In genomic region chr1:32181065-32181464, GRCh38 we compare ENCODE assay signal across 9 cellular contexts. TPM values are rescaled to one million over a fixed set of nuclear protein-coding genes. Genes with fewer than 3 reads are reported as not detected.
DNase-seq lines count a peak whose midpoint lies in the region; ATAC-seq and TF ChIP-seq lines count a peak whose summit lies in the region.
"Had no signal": no experiment of that assay in that cellular context is flagged by ENCODE, and none has a peak within 500 bp of the region (broad histone marks: within the 10 kb centered on the region; RNA-seq: fewer than 3 reads in every experiment).

No MANE protein-coding gene starts in this region.

- POLR2A ChIA-PET in activated CD4-positive, alpha-beta T cell treated with anti-CD3 and anti-CD28 coated beads for 36 hours (lab: Charles Lee): interaction anchor here (0.5 to 2.2 kb wide), 4 partner anchors 19 to 108 kb away, joined by 3 to 7 read pairs (median 4); partner anchors contain the start of genes CCDC28B, KPNA6 and TMEM39B

- WGBS in thyroid gland, 2 donors: 85% methylated on average over 9 of the region's 9 CpGs

- H3K4me3 ChIP-seq in iPS-20b (ENCODE audit: low read length) (peak overlapping the region; percentile 92), subcutaneous abdominal adipose tissue (ENCODE audit: low read depth in 1 of 5, low read length in 5 of 5) (peak overlapping the region; percentile 72 to 82 (median 74)), thyroid gland (replicated peaks in 1 of 3) (peak overlapping the region in 1 of 3 donors; percentile 2)

- H3K27ac Mint-ChIP-seq in activated CD4-positive, alpha-beta T cell treated with anti-CD3 and anti-CD28 coated beads for 36 hours: peak overlapping the region; percentile 96
- H3K27ac Mint-ChIP-seq in activated T-helper 1 cell treated with anti-CD3 and anti-CD28 coated beads, Interleukin-12 subunit alpha, Interleukin-12 subunit beta, Interleukin-2, Interleukin-4 antibody, amounts not matched to agents 30 ng/mL and 10 ng/mL and 1 ng/mL, durations not matched to agents 14 hours and 24 hours and 36 hours: peak overlapping the region; percentile 89

- H3K36me3 Mint-ChIP-seq in activated CD4-positive, alpha-beta T cell treated with anti-CD3 and anti-CD28 coated beads for 36 hours (ENCODE audit: low read depth): peaks cover 48% of the 10 kb centered on the region
- H3K36me3 Mint-ChIP-seq in activated T-helper 1 cell treated with anti-CD3 and anti-CD28 coated beads, Interleukin-12 subunit alpha, Interleukin-12 subunit beta, Interleukin-2, Interleukin-4 antibody, amounts not matched to agents 30 ng/mL and 10 ng/mL and 1 ng/mL, durations not matched to agents 14 hours and 24 hours and 36 hours (ENCODE audit: low read depth): peaks cover 46% of the 10 kb centered on the region

- peak overlapping the region; percentile 86 for H3K4me3 Mint-ChIP-seq in activated CD4-positive, alpha-beta T cell treated with anti-CD3 and anti-CD28 coated beads for 36 hours
- peak overlapping the region; percentile 96 for H3K4me3 Mint-ChIP-seq in activated T-helper 1 cell treated with anti-CD3 and anti-CD28 coated beads, Interleukin-12 subunit alpha, Interleukin-12 subunit beta, Interleukin-2, Interleukin-4 antibody, amounts not matched to agents 30 ng/mL and 10 ng/mL and 1 ng/mL, durations not matched to agents 14 hours and 24 hours and 36 hours

- CTCF ChIA-PET in activated CD4-positive, alpha-beta T cell treated with anti-CD3 and anti-CD28 coated beads for 36 hours (lab: Charles Lee): interaction anchor here (0.5 to 2.1 kb wide), 8 partner anchors 14 to 218 kb away, joined by 3 to 16 read pairs (median 4); partner anchors contain the start of gene KPNA6

- no peak for DNase-seq in activated CD4-positive, alpha-beta T cell treated with anti-CD3 and anti-CD28 coated beads for 36 hours
- no peak for DNase-seq in activated CD4-positive, alpha-beta T cell treated with anti-CD3 and anti-CD28 coated beads for 48 hours
- no peak for DNase-seq in activated T-helper 1 cell treated with anti-CD3 and anti-CD28 coated beads, Interleukin-12 subunit alpha, Interleukin-12 subunit beta, Interleukin-2, Interleukin-4 antibody, amounts not matched to agents 30 ng/mL and 10 ng/mL and 1 ng/mL, durations not matched to agents 14 hours and 24 hours and 36 hours (ENCODE audit: low spot score)
- DNase-seq in stimulated activated CD4-positive, alpha-beta T cell treated with anti-CD3 and anti-CD28 coated beads, Interleukin-4, amount 100 ng/mL, for 24 hours: no peak
- no peak for DNase-seq in thyroid gland
- DNase-seq: cortex of kidney had no signal

- H3K4me1 ChIP-seq in iPS-20b (ENCODE audit: insufficient read depth, low read length) (peaks cover 17% of the 10 kb centered on the region), subcutaneous abdominal adipose tissue (ENCODE audit: control insufficient read depth in 5 of 5, insufficient read depth in 5 of 5, low read length in 5 of 5) (peaks cover 9 to 53% (median 46%) of the 10 kb centered on the region in 5 donors), thyroid gland (peaks cover 18 to 42% of the 10 kb centered on the region in 2 donors)

- TF ChIP-seq POLR2A in thyroid gland (IDR thresholded peaks at IDR 0.05): no peak

- H3K36me3 ChIP-seq in iPS-20b (ENCODE audit: insufficient read depth, low read depth, low read length): peaks cover 48% of the 10 kb centered on the region
- H3K36me3 ChIP-seq in subcutaneous abdominal adipose tissue (ENCODE audit: control insufficient read depth in 5 of 5, insufficient read depth in 5 of 5, low read length in 5 of 5): peaks cover 5 to 33% (median 21%) of the 10 kb centered on the region in 5 donors
- H3K36me3 ChIP-seq in thyroid gland: peaks cover 11 to 15% of the 10 kb centered on the region in 2 donors

- no peaks in the 10 kb centered on the region for H3K9me3 ChIP-seq in iPS-20b (ENCODE audit: insufficient read depth, low read depth, low read length)
- no peaks in the 10 kb centered on the region for H3K9me3 ChIP-seq in subcutaneous abdominal adipose tissue (ENCODE audit: control insufficient read depth in 5 of 5, low read length in 5 of 5)
- H3K9me3 ChIP-seq in thyroid gland: no peaks in the 10 kb centered on the region

- no peaks in the 10 kb centered on the region for H3K9me3 Mint-ChIP-seq in activated CD4-positive, alpha-beta T cell treated with anti-CD3 and anti-CD28 coated beads for 36 hours (ENCODE audit: low read depth)
- no peaks in the 10 kb centered on the region for H3K9me3 Mint-ChIP-seq in activated T-helper 1 cell treated with anti-CD3 and anti-CD28 coated beads, Interleukin-12 subunit alpha, Interleukin-12 subunit beta, Interleukin-2, Interleukin-4 antibody, amounts not matched to agents 30 ng/mL and 10 ng/mL and 1 ng/mL, durations not matched to agents 14 hours and 24 hours and 36 hours

- intact Hi-C loops in activated CD4-positive, alpha-beta T cell treated with anti-CD3 and anti-CD28 coated beads for 36 hours (cut with DNase I, micrococcal nuclease): loop anchor here (2.0 kb wide), 2 partner anchors 20 to 68 kb away; partner anchors contain the start of gene CCDC28B (in 1 of the 2)
- intact Hi-C loops in activated T-helper 1 cell treated with anti-CD3 and anti-CD28 coated beads, Interleukin-12 subunit alpha, Interleukin-12 subunit beta, Interleukin-2, Interleukin-4 antibody, amounts not matched to agents 30 ng/mL and 10 ng/mL and 1 ng/mL, durations not matched to agents 14 hours and 24 hours and 36 hours (cut with micrococcal nuclease): loop anchor here (5.0 kb wide), 2 partner anchors 71 to 239 kb away; partner anchors contain the start of gene LCK
- intact Hi-C loops in thyroid gland (cut with DNase I): no loop called here

- H3K27ac ChIP-seq in iPS-20b (ENCODE audit: low read length) (no peak overlapping the region), subcutaneous abdominal adipose tissue (ENCODE audit: low read depth, low read length) (peak overlapping the region; percentile 99), thyroid gland (peak overlapping the region in 1 of 3 donors; percentile 5)

- H3K27me3 ChIP-seq in iPS-20b (ENCODE audit: insufficient read depth, low read length) (no peaks in the 10 kb centered on the region), subcutaneous abdominal adipose tissue (ENCODE audit: control insufficient read depth in 5 of 5, insufficient read depth in 4 of 5, low read length in 5 of 5) (no peaks in the 10 kb centered on the region), thyroid gland (no peaks in the 10 kb centered on the region)

- no peak for TF ChIP-seq CTCF in thyroid gland (IDR thresholded peaks at IDR 0.05)

- peaks cover 55% of the 10 kb centered on the region for H3K4me1 Mint-ChIP-seq in activated CD4-positive, alpha-beta T cell treated with anti-CD3 and anti-CD28 coated beads for 36 hours
- H3K4me1 Mint-ChIP-seq in activated T-helper 1 cell treated with anti-CD3 and anti-CD28 coated beads, Interleukin-12 subunit alpha, Interleukin-12 subunit beta, Interleukin-2, Interleukin-4 antibody, amounts not matched to agents 30 ng/mL and 10 ng/mL and 1 ng/mL, durations not matched to agents 14 hours and 24 hours and 36 hours (ENCODE audit: low read depth): peaks cover 56% of the 10 kb centered on the region

- H3K27me3 Mint-ChIP-seq in activated CD4-positive, alpha-beta T cell treated with anti-CD3 and anti-CD28 coated beads for 36 hours: no peaks in the 10 kb centered on the region
- no peaks in the 10 kb centered on the region for H3K27me3 Mint-ChIP-seq in activated T-helper 1 cell treated with anti-CD3 and anti-CD28 coated beads, Interleukin-12 subunit alpha, Interleukin-12 subunit beta, Interleukin-2, Interleukin-4 antibody, amounts not matched to agents 30 ng/mL and 10 ng/mL and 1 ng/mL, durations not matched to agents 14 hours and 24 hours and 36 hours (ENCODE audit: insufficient read depth)

- peak overlapping the region; percentile 94; the same call in 1 of the 2 replicates for H3K9ac ChIP-seq in iPS-20b (ENCODE audit: low read depth, low read length)
- H3K9ac ChIP-seq in subcutaneous abdominal adipose tissue (ENCODE audit: low read length in 5 of 5): peak overlapping the region; percentile 32 to 97 (median 92)

- no peak for ATAC-seq in activated CD4-positive, alpha-beta T cell treated with anti-CD3 and anti-CD28 coated beads for 36 hours
- no peak for ATAC-seq in GM21528 (IDR thresholded peaks at IDR 0.05; ENCODE audit: low FRiP score, unreplicated experiment)

RNA-seq across cellular contexts. Expression of gene TXLNA, which starts 1.6 kb away (rescaled TPM):
- 10 to 100 TPM; 79.5 to 79.7 TPM for total RNA-seq in activated CD4-positive, alpha-beta T cell treated with anti-CD3 and anti-CD28 coated beads for 36 hours
- total RNA-seq in activated T-helper 1 cell treated with anti-CD3 and anti-CD28 coated beads, Interleukin-12 subunit alpha, Interleukin-12 subunit beta, Interleukin-2, Interleukin-4 antibody, amounts not matched to agents 30 ng/mL and 10 ng/mL and 1 ng/mL, durations not matched to agents 14 hours and 24 hours and 36 hours: 109 and 110 TPM in 2 replicates
- total RNA-seq in thyroid gland: 10 to 100 TPM; 47.7 to 69.4 (median 60.6) TPM

RNA-seq across cellular contexts. Expression of gene CCDC28B, which starts 19.3 kb away (rescaled TPM):
- total RNA-seq in activated CD4-positive, alpha-beta T cell treated with anti-CD3 and anti-CD28 coated beads for 36 hours: 10 to 100 TPM; 13.0 to 19.3 TPM
- total RNA-seq in activated T-helper 1 cell treated with anti-CD3 and anti-CD28 coated beads, Interleukin-12 subunit alpha, Interleukin-12 subunit beta, Interleukin-2, Interleukin-4 antibody, amounts not matched to agents 30 ng/mL and 10 ng/mL and 1 ng/mL, durations not matched to agents 14 hours and 24 hours and 36 hours: 28.2 and 32.6 TPM in 2 replicates
- total RNA-seq in thyroid gland: 1 to 10 TPM; 2.2 to 7.6 (median 5.2) TPM

RNA-seq across cellular contexts. Expression of gene IQCC, which starts 24.4 kb away (rescaled TPM):
- total RNA-seq in activated CD4-positive, alpha-beta T cell treated with anti-CD3 and anti-CD28 coated beads for 36 hours: 1 to 10 TPM; 4.4 to 5.0 TPM
- 5.7 and 6.0 TPM in 2 replicates for total RNA-seq in activated T-helper 1 cell treated with anti-CD3 and anti-CD28 coated beads, Interleukin-12 subunit alpha, Interleukin-12 subunit beta, Interleukin-2, Interleukin-4 antibody, amounts not matched to agents 30 ng/mL and 10 ng/mL and 1 ng/mL, durations not matched to agents 14 hours and 24 hours and 36 hours
- total RNA-seq in thyroid gland: 1 to 10 TPM; 5.4 to 8.4 (median 6.7) TPM

RNA-seq across cellular contexts. Expression of gene DCDC2B, which starts 27.8 kb away (rescaled TPM):
- total RNA-seq in activated CD4-positive, alpha-beta T cell treated with anti-CD3 and anti-CD28 coated beads for 36 hours: not detected
- total RNA-seq in activated T-helper 1 cell treated with anti-CD3 and anti-CD28 coated beads, Interleukin-12 subunit alpha, Interleukin-12 subunit beta, Interleukin-2, Interleukin-4 antibody, amounts not matched to agents 30 ng/mL and 10 ng/mL and 1 ng/mL, durations not matched to agents 14 hours and 24 hours and 36 hours: 0.15 TPM in 1 of 2 replicates, not detected in the other
- not detected for total RNA-seq in thyroid gland

RNA-seq across cellular contexts. Expression of gene TMEM234, which starts 41.1 kb away (rescaled TPM):
- total RNA-seq in activated CD4-positive, alpha-beta T cell treated with anti-CD3 and anti-CD28 coated beads for 36 hours: 1 to 10 TPM; 7.3 to 8.2 TPM
- total RNA-seq in activated T-helper 1 cell treated with anti-CD3 and anti-CD28 coated beads, Interleukin-12 subunit alpha, Interleukin-12 subunit beta, Interleukin-2, Interleukin-4 antibody, amounts not matched to agents 30 ng/mL and 10 ng/mL and 1 ng/mL, durations not matched to agents 14 hours and 24 hours and 36 hours: 13.5 and 15.0 TPM in 2 replicates
- 10 to 100 TPM; 38.4 to 52.8 (median 39.2) TPM for total RNA-seq in thyroid gland
